In the genomic region with DNA sequence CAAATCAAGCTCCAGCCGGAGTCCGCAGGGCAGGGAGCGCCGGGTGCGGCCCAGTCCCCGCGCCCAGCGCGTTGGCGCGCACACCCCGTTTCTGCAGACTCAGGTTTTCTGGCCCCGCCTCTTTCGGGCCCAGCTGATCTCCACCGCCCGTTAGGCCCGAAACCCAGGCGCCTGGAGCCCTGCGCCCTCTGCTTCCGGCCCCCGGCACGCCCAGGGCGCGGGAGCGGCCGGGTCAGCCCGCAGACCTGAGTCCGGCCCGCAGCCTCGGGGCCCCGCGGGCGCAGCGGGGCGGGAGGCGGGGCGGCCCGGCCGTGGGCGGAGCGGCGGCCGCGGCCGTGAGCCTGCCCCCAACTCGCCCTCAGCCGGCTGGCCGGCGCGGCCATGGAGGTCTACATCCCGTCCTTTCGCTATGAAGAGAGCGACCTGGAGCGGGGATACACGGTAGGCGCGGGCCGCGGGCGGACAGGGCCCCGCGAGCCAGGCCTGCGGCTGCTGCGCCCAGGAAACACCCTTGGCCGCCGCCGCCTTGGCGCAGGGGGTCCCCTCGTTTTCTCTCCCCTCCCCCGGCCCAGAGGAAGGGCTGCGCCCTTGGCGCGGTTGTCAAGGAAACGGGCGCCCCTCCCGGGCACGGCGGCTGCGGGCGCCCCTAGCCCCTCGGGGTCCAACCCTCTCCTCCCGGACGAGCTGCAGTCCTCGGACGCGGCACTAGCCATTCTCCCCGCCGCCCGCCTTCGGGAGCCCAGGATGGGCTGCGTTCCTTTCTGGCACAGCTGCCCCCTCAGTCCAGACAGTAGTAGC, we compare ENCODE assay signal across 2 cellular contexts.
TF ChIP-seq lines count a peak whose summit lies in the region.

A gene with protein sequence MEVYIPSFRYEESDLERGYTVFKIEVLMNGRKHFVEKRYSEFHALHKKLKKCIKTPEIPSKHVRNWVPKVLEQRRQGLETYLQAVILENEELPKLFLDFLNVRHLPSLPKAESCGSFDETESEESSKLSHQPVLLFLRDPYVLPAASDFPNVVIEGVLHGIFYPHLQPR (plus strand): TSS at position 361 of the 798 bp plus-strand sequence. CDS start 21 bp downstream, at position 382.

TF ChIP-seq in HEK293T, 16 proteins besides CTCF, POLR2A, EP300 and RAD21 (continued from another document):
- TF ChIP-seq, protein P1, sequence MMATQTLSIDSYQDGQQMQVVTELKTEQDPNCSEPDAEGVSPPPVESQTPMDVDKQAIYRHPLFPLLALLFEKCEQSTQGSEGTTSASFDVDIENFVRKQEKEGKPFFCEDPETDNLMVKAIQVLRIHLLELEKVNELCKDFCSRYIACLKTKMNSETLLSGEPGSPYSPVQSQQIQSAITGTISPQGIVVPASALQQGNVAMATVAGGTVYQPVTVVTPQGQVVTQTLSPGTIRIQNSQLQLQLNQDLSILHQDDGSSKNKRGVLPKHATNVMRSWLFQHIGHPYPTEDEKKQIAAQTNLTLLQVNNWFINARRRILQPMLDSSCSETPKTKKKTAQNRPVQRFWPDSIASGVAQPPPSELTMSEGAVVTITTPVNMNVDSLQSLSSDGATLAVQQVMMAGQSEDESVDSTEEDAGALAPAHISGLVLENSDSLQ (IDR thresholded peaks at IDR 0.05), result no peak
- no peak for TF ChIP-seq BHLHE40 (IDR thresholded peaks at IDR 0.05; ENCODE audit: borderline replicate concordance)
- TF ChIP-seq FOXK2 (IDR thresholded peaks at IDR 0.05), result no peak
- TF ChIP-seq HDGF (IDR thresholded peaks at IDR 0.05; ENCODE audit: borderline replicate concordance), result no peak
- TF ChIP-seq ARNT (IDR thresholded peaks at IDR 0.05), result 0 out of 2 replicates have a peak, but pooled peaks have one; percentile 37
- TF ChIP-seq FOXM1 (IDR thresholded peaks at IDR 0.05; ENCODE audit: borderline replicate concordance), result 0 out of 2 replicates have a peak, but pooled peaks have one; percentile 53
- TF ChIP-seq NFRKB (IDR thresholded peaks at IDR 0.05), result no peak

TF ChIP-seq in GM12878, 131 proteins besides CTCF, POLR2A, EP300 and RAD21 (continued from another document):
- TF ChIP-seq, protein P2, sequence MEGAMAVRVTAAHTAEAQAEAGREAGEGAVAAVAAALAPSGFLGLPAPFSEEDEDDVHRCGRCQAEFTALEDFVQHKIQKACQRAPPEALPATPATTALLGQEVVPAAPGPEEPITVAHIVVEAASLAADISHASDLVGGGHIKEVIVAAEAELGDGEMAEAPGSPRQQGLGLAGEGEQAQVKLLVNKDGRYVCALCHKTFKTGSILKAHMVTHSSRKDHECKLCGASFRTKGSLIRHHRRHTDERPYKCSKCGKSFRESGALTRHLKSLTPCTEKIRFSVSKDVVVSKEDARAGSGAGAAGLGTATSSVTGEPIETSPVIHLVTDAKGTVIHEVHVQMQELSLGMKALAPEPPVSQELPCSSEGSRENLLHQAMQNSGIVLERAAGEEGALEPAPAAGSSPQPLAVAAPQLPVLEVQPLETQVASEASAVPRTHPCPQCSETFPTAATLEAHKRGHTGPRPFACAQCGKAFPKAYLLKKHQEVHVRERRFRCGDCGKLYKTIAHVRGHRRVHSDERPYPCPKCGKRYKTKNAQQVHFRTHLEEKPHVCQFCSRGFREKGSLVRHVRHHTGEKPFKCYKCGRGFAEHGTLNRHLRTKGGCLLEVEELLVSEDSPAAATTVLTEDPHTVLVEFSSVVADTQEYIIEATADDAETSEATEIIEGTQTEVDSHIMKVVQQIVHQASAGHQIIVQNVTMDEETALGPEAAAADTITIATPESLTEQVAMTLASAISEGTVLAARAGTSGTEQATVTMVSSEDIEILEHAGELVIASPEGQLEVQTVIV (IDR thresholded peaks at IDR 0.05; ENCODE audit: borderline replicate concordance, partially characterized antibody), result no peak
- TF ChIP-seq, protein P3, sequence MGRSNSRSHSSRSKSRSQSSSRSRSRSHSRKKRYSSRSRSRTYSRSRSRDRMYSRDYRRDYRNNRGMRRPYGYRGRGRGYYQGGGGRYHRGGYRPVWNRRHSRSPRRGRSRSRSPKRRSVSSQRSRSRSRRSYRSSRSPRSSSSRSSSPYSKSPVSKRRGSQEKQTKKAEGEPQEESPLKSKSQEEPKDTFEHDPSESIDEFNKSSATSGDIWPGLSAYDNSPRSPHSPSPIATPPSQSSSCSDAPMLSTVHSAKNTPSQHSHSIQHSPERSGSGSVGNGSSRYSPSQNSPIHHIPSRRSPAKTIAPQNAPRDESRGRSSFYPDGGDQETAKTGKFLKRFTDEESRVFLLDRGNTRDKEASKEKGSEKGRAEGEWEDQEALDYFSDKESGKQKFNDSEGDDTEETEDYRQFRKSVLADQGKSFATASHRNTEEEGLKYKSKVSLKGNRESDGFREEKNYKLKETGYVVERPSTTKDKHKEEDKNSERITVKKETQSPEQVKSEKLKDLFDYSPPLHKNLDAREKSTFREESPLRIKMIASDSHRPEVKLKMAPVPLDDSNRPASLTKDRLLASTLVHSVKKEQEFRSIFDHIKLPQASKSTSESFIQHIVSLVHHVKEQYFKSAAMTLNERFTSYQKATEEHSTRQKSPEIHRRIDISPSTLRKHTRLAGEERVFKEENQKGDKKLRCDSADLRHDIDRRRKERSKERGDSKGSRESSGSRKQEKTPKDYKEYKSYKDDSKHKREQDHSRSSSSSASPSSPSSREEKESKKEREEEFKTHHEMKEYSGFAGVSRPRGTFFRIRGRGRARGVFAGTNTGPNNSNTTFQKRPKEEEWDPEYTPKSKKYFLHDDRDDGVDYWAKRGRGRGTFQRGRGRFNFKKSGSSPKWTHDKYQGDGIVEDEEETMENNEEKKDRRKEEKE (IDR thresholded peaks at IDR 0.05), result no peak
- peak; percentile 63 for TF ChIP-seq IKZF1 (conservative IDR thresholded peaks at IDR 0.05)
- TF ChIP-seq ATF7 (IDR thresholded peaks at IDR 0.05; ENCODE audit: low read depth), result no peak
- peak in 1 of 2 experiments; percentile 18; a peak in 1 of 3 replicates for TF ChIP-seq EGR1 (IDR thresholded peaks at IDR 0.05; ENCODE audit: borderline replicate concordance in 1 of 2, low read depth in 2 of 2, low read length in 2 of 2)
- TF ChIP-seq, protein P4, sequence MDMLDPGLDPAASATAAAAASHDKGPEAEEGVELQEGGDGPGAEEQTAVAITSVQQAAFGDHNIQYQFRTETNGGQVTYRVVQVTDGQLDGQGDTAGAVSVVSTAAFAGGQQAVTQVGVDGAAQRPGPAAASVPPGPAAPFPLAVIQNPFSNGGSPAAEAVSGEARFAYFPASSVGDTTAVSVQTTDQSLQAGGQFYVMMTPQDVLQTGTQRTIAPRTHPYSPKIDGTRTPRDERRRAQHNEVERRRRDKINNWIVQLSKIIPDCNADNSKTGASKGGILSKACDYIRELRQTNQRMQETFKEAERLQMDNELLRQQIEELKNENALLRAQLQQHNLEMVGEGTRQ (IDR thresholded peaks at IDR 0.05; ENCODE audit: borderline replicate concordance, low read depth, low read length), result no peak
- TF ChIP-seq GATAD2B (conservative IDR thresholded peaks at IDR 0.05; ENCODE audit: low read depth), result peak; percentile 35; the same call in 1 of the 2 replicates
- 0 out of 2 replicates have a peak, but pooled peaks have one; percentile 32 for TF ChIP-seq YY1 (IDR thresholded peaks at IDR 0.05; ENCODE audit: low read depth, low read length)
TF ChIP-seq in GM12878: peak in this region for 7.
